In the genomic region with DNA sequence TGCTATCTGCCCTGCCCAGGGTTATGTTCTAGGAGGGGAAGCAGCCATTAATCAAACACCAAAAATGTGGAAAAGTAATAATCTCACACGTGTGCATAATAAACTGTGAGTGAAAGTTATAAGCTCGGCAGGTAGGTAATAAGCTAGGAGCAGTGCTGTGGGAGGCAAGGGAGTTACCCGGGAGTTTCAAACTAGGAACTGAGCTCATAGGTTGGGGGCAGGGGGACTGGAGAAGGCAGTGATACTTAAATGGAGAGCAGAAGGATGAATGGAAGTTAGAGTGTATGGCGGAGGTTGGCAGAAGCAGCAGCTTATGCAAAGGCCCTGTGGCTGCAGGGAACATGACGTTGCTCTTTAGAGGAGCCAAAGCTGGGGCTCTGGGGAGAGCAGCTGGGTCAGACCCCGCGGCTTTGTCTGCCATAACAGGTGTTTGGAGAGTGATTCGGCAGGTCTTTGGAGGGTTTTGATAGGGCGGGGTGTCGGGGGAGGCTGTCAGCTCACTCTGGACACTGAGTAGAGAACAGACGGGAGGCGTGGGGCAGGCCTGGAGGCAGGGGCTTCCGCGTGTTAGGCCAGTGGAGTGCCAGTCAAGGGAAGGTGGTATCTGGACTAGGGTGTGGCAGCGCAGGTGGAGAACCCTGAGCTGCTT, we compare ENCODE assay signal across 1 cellular context.
A peak's percentile ranks its signal among the peaks of the same experiment; 100 is the strongest.
TF ChIP-seq lines count a peak whose summit lies in the region.

No MANE protein-coding gene starts in this region.

TF ChIP-seq in K562, 482 proteins besides CTCF, POLR2A, EP300 and RAD21 (continues in another document):
- no peak for TF ChIP-seq ZC3H4 (CRISPR knock-in tag; IDR thresholded peaks at IDR 0.05; ENCODE audit: borderline replicate concordance)
- TF ChIP-seq SAFB2 (IDR thresholded peaks at IDR 0.05; ENCODE audit: borderline replicate concordance, low read depth, low read length, severe bottlenecking): no peak
- TF ChIP-seq CEBPG (CRISPR knock-in tag; IDR thresholded peaks at IDR 0.05): no peak
- TF ChIP-seq CEBPG (tag; conservative IDR thresholded peaks at IDR 0.05 in 1 of 2, IDR thresholded peaks at IDR 0.05 in 1 of 2): no peak
- TF ChIP-seq KDM1A (IDR thresholded peaks at IDR 0.05): peak in 1 of 2 experiments; percentile 80; a peak in 3 of 4 replicates
- no peak for TF ChIP-seq RHOXF2B (CRISPR knock-in tag; conservative IDR thresholded peaks at IDR 0.05)
- TF ChIP-seq ERF (CRISPR knock-in tag; IDR thresholded peaks at IDR 0.05): no peak
- no peak for TF ChIP-seq TRIM28 (IDR thresholded peaks at IDR 0.05)
- TF ChIP-seq MYC (IDR thresholded peaks at IDR 0.05; ENCODE audit: low read depth, low read length): no peak
- no peak for TF ChIP-seq MYC (CRISPR knock-in tag; IDR thresholded peaks at IDR 0.05; ENCODE audit: borderline replicate concordance, low read depth)
- no peak for TF ChIP-seq ZNF740 (CRISPR knock-in tag; IDR thresholded peaks at IDR 0.05)
- TF ChIP-seq ZNF740 (tag; IDR thresholded peaks at IDR 0.05): no peak
- TF ChIP-seq NFIC (IDR thresholded peaks at IDR 0.05): 0 out of 2 replicates have a peak, but pooled peaks have one; percentile 22
- TF ChIP-seq, protein P1, sequence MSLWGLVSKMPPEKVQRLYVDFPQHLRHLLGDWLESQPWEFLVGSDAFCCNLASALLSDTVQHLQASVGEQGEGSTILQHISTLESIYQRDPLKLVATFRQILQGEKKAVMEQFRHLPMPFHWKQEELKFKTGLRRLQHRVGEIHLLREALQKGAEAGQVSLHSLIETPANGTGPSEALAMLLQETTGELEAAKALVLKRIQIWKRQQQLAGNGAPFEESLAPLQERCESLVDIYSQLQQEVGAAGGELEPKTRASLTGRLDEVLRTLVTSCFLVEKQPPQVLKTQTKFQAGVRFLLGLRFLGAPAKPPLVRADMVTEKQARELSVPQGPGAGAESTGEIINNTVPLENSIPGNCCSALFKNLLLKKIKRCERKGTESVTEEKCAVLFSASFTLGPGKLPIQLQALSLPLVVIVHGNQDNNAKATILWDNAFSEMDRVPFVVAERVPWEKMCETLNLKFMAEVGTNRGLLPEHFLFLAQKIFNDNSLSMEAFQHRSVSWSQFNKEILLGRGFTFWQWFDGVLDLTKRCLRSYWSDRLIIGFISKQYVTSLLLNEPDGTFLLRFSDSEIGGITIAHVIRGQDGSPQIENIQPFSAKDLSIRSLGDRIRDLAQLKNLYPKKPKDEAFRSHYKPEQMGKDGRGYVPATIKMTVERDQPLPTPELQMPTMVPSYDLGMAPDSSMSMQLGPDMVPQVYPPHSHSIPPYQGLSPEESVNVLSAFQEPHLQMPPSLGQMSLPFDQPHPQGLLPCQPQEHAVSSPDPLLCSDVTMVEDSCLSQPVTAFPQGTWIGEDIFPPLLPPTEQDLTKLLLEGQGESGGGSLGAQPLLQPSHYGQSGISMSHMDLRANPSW (CRISPR knock-in tag; IDR thresholded peaks at IDR 0.05): no peak
- TF ChIP-seq MCM2 (IDR thresholded peaks at IDR 0.05; ENCODE audit: low read depth): no peak
- TF ChIP-seq ADNP (tag; IDR thresholded peaks at IDR 0.05): no peak
- TF ChIP-seq ZKSCAN3 (CRISPR knock-in tag; IDR thresholded peaks at IDR 0.05): no peak
- no peak for TF ChIP-seq MAZ (CRISPR knock-in tag; conservative IDR thresholded peaks at IDR 0.05 in 1 of 2, IDR thresholded peaks at IDR 0.05 in 1 of 2)
- no peak for TF ChIP-seq KHSRP (IDR thresholded peaks at IDR 0.05)
- TF ChIP-seq FOXJ3 (CRISPR knock-in tag; IDR thresholded peaks at IDR 0.05): no peak
- no peak for TF ChIP-seq ZNF75A (CRISPR knock-in tag; IDR thresholded peaks at IDR 0.05)
- TF ChIP-seq HDAC1 (IDR thresholded peaks at IDR 0.05): peak in 1 of 2 experiments; percentile 52; a peak in 2 of 4 replicates
- TF ChIP-seq ZFP1 (CRISPR knock-in tag; IDR thresholded peaks at IDR 0.05): no peak
- no peak for TF ChIP-seq BCL6 (CRISPR knock-in tag; IDR thresholded peaks at IDR 0.05)
- no peak for TF ChIP-seq RAD51 (IDR thresholded peaks at IDR 0.05; ENCODE audit: borderline replicate concordance, low read depth)
- TF ChIP-seq CBFB (CRISPR knock-in tag; IDR thresholded peaks at IDR 0.05): peak; percentile 70; the same call in 1 of the 2 replicates
- TF ChIP-seq ATF1 (CRISPR knock-in tag; IDR thresholded peaks at IDR 0.05): no peak
- TF ChIP-seq ATF1 (tag; IDR thresholded peaks at IDR 0.05): no peak
- no peak for TF ChIP-seq ZEB2 (IDR thresholded peaks at IDR 0.05)
- no peak for TF ChIP-seq SOX6 (IDR thresholded peaks at IDR 0.05)
- TF ChIP-seq ARHGAP35 (IDR thresholded peaks at IDR 0.05; ENCODE audit: partially characterized antibody): no peak
- no peak for TF ChIP-seq THRB (CRISPR knock-in tag; conservative IDR thresholded peaks at IDR 0.05)
- TF ChIP-seq ZNF253 (CRISPR knock-in tag; conservative IDR thresholded peaks at IDR 0.05): no peak
- no peak for TF ChIP-seq ZNF592 (IDR thresholded peaks at IDR 0.05)
- no peak for TF ChIP-seq NR4A1 (CRISPR knock-in tag; IDR thresholded peaks at IDR 0.05)
- TF ChIP-seq NR4A1 (tag; IDR thresholded peaks at IDR 0.05): no peak
- TF ChIP-seq CCAR2 (IDR thresholded peaks at IDR 0.05; ENCODE audit: low read depth, low read length): no peak
- no peak for TF ChIP-seq PCBP1 (IDR thresholded peaks at IDR 0.05; ENCODE audit: low read depth, low read length, poor library complexity, severe bottlenecking)
- TF ChIP-seq SLC30A9 (CRISPR knock-in tag; IDR thresholded peaks at IDR 0.05): no peak
- no peak for TF ChIP-seq YBX1 (IDR thresholded peaks at IDR 0.05)
- TF ChIP-seq, protein P2, sequence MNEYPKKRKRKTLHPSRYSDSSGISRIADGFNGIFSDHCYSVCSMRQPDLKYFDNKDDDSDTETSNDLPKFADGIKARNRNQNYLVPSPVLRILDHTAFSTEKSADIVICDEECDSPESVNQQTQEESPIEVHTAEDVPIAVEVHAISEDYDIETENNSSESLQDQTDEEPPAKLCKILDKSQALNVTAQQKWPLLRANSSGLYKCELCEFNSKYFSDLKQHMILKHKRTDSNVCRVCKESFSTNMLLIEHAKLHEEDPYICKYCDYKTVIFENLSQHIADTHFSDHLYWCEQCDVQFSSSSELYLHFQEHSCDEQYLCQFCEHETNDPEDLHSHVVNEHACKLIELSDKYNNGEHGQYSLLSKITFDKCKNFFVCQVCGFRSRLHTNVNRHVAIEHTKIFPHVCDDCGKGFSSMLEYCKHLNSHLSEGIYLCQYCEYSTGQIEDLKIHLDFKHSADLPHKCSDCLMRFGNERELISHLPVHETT (CRISPR knock-in tag; conservative IDR thresholded peaks at IDR 0.05 in 1 of 2, IDR thresholded peaks at IDR 0.05 in 1 of 2): no peak
- TF ChIP-seq RBM34 (IDR thresholded peaks at IDR 0.05; ENCODE audit: borderline replicate concordance, insufficient read depth, low read length): no peak
- TF ChIP-seq ZNF696 (CRISPR knock-in tag; conservative IDR thresholded peaks at IDR 0.05): no peak
- TF ChIP-seq ZNF134 (CRISPR knock-in tag; conservative IDR thresholded peaks at IDR 0.05): no peak
- TF ChIP-seq SMARCA5 (IDR thresholded peaks at IDR 0.05): peak; percentile 96
- TF ChIP-seq MAFG (tag; conservative IDR thresholded peaks at IDR 0.05): 0 out of 2 replicates have a peak, but pooled peaks have one; percentile 31
- no peak for TF ChIP-seq HNRNPL (IDR thresholded peaks at IDR 0.05; ENCODE audit: low read depth, low read length)
- no peak for TF ChIP-seq PRPF4 (IDR thresholded peaks at IDR 0.05; ENCODE audit: insufficient read depth, low read depth, low read length, poor library complexity, severe bottlenecking)
- TF ChIP-seq HNRNPH1 (optimal IDR thresholded peaks at IDR 0.05; ENCODE audit: low read depth, low read length): no peak
- no peak for TF ChIP-seq TRIM24 (IDR thresholded peaks at IDR 0.05)
- no peak for TF ChIP-seq EHMT2 (IDR thresholded peaks at IDR 0.05)
- no peak for TF ChIP-seq NEUROD1 (IDR thresholded peaks at IDR 0.05; ENCODE audit: borderline replicate concordance, low read depth, low read length, partially characterized antibody)
- TF ChIP-seq DIDO1 (tag; IDR thresholded peaks at IDR 0.05; ENCODE audit: low read depth): no peak
- TF ChIP-seq E2F1 (CRISPR knock-in tag; IDR thresholded peaks at IDR 0.05): no peak
- TF ChIP-seq, protein P3, sequence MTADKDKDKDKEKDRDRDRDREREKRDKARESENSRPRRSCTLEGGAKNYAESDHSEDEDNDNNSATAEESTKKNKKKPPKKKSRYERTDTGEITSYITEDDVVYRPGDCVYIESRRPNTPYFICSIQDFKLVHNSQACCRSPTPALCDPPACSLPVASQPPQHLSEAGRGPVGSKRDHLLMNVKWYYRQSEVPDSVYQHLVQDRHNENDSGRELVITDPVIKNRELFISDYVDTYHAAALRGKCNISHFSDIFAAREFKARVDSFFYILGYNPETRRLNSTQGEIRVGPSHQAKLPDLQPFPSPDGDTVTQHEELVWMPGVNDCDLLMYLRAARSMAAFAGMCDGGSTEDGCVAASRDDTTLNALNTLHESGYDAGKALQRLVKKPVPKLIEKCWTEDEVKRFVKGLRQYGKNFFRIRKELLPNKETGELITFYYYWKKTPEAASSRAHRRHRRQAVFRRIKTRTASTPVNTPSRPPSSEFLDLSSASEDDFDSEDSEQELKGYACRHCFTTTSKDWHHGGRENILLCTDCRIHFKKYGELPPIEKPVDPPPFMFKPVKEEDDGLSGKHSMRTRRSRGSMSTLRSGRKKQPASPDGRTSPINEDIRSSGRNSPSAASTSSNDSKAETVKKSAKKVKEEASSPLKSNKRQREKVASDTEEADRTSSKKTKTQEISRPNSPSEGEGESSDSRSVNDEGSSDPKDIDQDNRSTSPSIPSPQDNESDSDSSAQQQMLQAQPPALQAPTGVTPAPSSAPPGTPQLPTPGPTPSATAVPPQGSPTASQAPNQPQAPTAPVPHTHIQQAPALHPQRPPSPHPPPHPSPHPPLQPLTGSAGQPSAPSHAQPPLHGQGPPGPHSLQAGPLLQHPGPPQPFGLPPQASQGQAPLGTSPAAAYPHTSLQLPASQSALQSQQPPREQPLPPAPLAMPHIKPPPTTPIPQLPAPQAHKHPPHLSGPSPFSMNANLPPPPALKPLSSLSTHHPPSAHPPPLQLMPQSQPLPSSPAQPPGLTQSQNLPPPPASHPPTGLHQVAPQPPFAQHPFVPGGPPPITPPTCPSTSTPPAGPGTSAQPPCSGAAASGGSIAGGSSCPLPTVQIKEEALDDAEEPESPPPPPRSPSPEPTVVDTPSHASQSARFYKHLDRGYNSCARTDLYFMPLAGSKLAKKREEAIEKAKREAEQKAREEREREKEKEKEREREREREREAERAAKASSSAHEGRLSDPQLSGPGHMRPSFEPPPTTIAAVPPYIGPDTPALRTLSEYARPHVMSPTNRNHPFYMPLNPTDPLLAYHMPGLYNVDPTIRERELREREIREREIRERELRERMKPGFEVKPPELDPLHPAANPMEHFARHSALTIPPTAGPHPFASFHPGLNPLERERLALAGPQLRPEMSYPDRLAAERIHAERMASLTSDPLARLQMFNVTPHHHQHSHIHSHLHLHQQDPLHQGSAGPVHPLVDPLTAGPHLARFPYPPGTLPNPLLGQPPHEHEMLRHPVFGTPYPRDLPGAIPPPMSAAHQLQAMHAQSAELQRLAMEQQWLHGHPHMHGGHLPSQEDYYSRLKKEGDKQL (CRISPR knock-in tag; IDR thresholded peaks at IDR 0.05; ENCODE audit: borderline replicate concordance): no peak
